ENCODE assay signal across 8 cellular contexts in genomic region chr7:92832623-92833023, GRCh38. TPM values are rescaled to one million over a fixed set of nuclear protein-coding genes. Genes with fewer than 3 reads are reported as not detected.
DNase-seq lines count a peak whose midpoint lies in the region; ATAC-seq and TF ChIP-seq lines count a peak whose summit lies in the region.

No MANE protein-coding gene starts in this region.

- TF ChIP-seq POLR2A in suprapubic skin (IDR thresholded peaks at IDR 0.05): no peak

- H3K27me3 ChIP-seq in iPS-15b (ENCODE audit: control insufficient read depth, insufficient read depth, low read length) (no peaks in the 10 kb centered on the region), suprapubic skin (no peaks in the 10 kb centered on the region)

- no peaks in the 10 kb centered on the region for H3K36me3 ChIP-seq in iPS-15b (ENCODE audit: control insufficient read depth, insufficient read depth, low read length)
- no peaks in the 10 kb centered on the region for H3K36me3 ChIP-seq in suprapubic skin

- H3K4me3 Mint-ChIP-seq in activated CD4-positive, alpha-beta memory T cell treated with anti-CD3 and anti-CD28 coated beads for 36 hours: peak overlapping the region; percentile 97

- H3K9ac ChIP-seq in iPS-15b (ENCODE audit: low read depth, low read length): peak overlapping the region; percentile 80

- no peaks in the 10 kb centered on the region for H3K27me3 Mint-ChIP-seq in activated CD4-positive, alpha-beta memory T cell treated with anti-CD3 and anti-CD28 coated beads for 36 hours

- H3K4me1 Mint-ChIP-seq in activated CD4-positive, alpha-beta memory T cell treated with anti-CD3 and anti-CD28 coated beads for 36 hours (ENCODE audit: low read depth): peaks cover 46% of the 10 kb centered on the region

- TF ChIP-seq EP300 in suprapubic skin (IDR thresholded peaks at IDR 0.05): no peak

- peak overlapping the region; percentile 98 for H3K27ac Mint-ChIP-seq in activated CD4-positive, alpha-beta memory T cell treated with anti-CD3 and anti-CD28 coated beads for 36 hours

- no peaks in the 10 kb centered on the region for H3K9me3 ChIP-seq in iPS-15b (ENCODE audit: control insufficient read depth, insufficient read depth, low read length)
- H3K9me3 ChIP-seq in suprapubic skin: no peaks in the 10 kb centered on the region

- peaks cover 48% of the 10 kb centered on the region for H3K36me3 Mint-ChIP-seq in activated CD4-positive, alpha-beta memory T cell treated with anti-CD3 and anti-CD28 coated beads for 36 hours

- TF ChIP-seq CTCF in suprapubic skin (IDR thresholded peaks at IDR 0.05): no peak

- CTCF ChIA-PET in activated CD4-positive, alpha-beta memory T cell treated with anti-CD3 and anti-CD28 coated beads for 36 hours (lab: Charles Lee): interaction anchor here (0.6 to 3.1 kb wide), 38 partner anchors 10 to 304 kb away, joined by 3 to 35 read pairs (median 5); partner anchors contain the start of genes FAM133B, PEX1 and RBM48

- H3K27ac ChIP-seq in suprapubic skin: peak overlapping the region; percentile 88

- ATAC-seq in GM18907 (IDR thresholded peaks at IDR 0.05; ENCODE audit: unreplicated experiment) (peak; percentile 4), HG02884 (IDR thresholded peaks at IDR 0.05; ENCODE audit: unreplicated experiment) (peak; percentile 2)

- H3K4me1 ChIP-seq in iPS-15b (ENCODE audit: control insufficient read depth, insufficient read depth, low read length) (peaks cover 25% of the 10 kb centered on the region), suprapubic skin (peaks cover 44% of the 10 kb centered on the region)

- H3K4me3 ChIP-seq in iPS-15b (ENCODE audit: low read depth, low read length) (peak overlapping the region; percentile 92), suprapubic skin (peak overlapping the region; percentile 83)

- no peaks in the 10 kb centered on the region for H3K9me3 Mint-ChIP-seq in activated CD4-positive, alpha-beta memory T cell treated with anti-CD3 and anti-CD28 coated beads for 36 hours

- DNase-seq in activated CD4-positive, alpha-beta memory T cell treated with anti-CD3 and anti-CD28 coated beads for 36 hours: no peak
- no peak for DNase-seq in suprapubic skin (ENCODE audit: low spot score in 2 of 2)
- no peak for DNase-seq in activated effector memory CD4-positive, alpha-beta T cell treated with anti-CD3 and anti-CD28 coated beads, Interleukin-2, amount 50 U/mL, for 16 hours
- no peak for DNase-seq in NCI-H2107 treated with DMSO at 0.1 percent for 48 hours (lab: John Stamatoyannopoulos, UW; ENCODE audit: unreplicated experiment)
- DNase-seq in GM19238 (ENCODE audit: insufficient read length, low spot score): no peak

- intact Hi-C loops in activated CD4-positive, alpha-beta memory T cell treated with anti-CD3 and anti-CD28 coated beads for 36 hours (cut with micrococcal nuclease): loop anchor here (1.0 to 2.0 kb wide), 10 partner anchors 19 to 304 kb away; partner anchors contain the start of genes PEX1 and RBM48

- 7% methylated on average over 10 of the region's 17 CpGs for WGBS in suprapubic skin

- POLR2A ChIA-PET in activated CD4-positive, alpha-beta memory T cell treated with anti-CD3 and anti-CD28 coated beads for 36 hours (lab: Charles Lee): interaction anchor here (0.6 to 3.3 kb wide), 20 partner anchors 9 to 304 kb away, joined by 3 to 24 read pairs (median 6); partner anchors contain the start of genes PEX1 and RBM48

RNA-seq across cellular contexts. Expression of gene CDK6, which starts 3.8 kb away (rescaled TPM):
- total RNA-seq in activated CD4-positive, alpha-beta memory T cell treated with anti-CD3 and anti-CD28 coated beads for 36 hours: 100 to 1,000 TPM; 131 to 132 TPM
- 10 to 100 TPM; 58.1 to 79.1 (median 68.3) TPM for total RNA-seq in suprapubic skin
